Comparison of ENCODE assay signal across 8 cellular contexts in genomic region chr16:58685084-58685449, GRCh38. TPM values are rescaled to one million over a fixed set of nuclear protein-coding genes. Genes with fewer than 3 reads are reported as not detected.
DNase-seq lines count a peak whose midpoint lies in the region; ATAC-seq, FAIRE-seq and TF ChIP-seq lines count a peak whose summit lies in the region.

No MANE protein-coding gene starts in this region.

- no peak for TF ChIP-seq EP300 in K562 (IDR thresholded peaks at IDR 0.05; ENCODE audit: low read length)

- no peaks in the 10 kb centered on the region for H3K9me1 ChIP-seq in K562 (ENCODE audit: control insufficient read depth, insufficient read depth, low read length)

- H3K9ac ChIP-seq in K562 (ENCODE audit: insufficient read depth in 1 of 2, low read depth in 2 of 2, low read length in 2 of 2) (peak overlapping the region; percentile 77 to 99; a peak in 2 of 4 replicates), muscle layer of colon (ENCODE audit: low read length) (peak overlapping the region; percentile 15)

- no peak for FAIRE-seq in K562 (lab: Jason Lieb, UNC)

- TF ChIP-seq CTCF in heart right ventricle (IDR thresholded peaks at IDR 0.05) (no peak), K562 (IDR thresholded peaks at IDR 0.05 in 2 of 3, conservative IDR thresholded peaks at IDR 0.05 in 1 of 3; ENCODE audit: insufficient read depth in 2 of 3, low read depth in 1 of 3, low read length in 3 of 3) (no peak), upper lobe of right lung (IDR thresholded peaks at IDR 0.05) (no peak)

- intact Hi-C loops in heart right ventricle (cut with DNase I): loop anchor here in 5 of 10 donors (2.0 to 10.0 kb wide), 2 partner anchors 50 kb away; partner anchors contain the start of gene GOT2 (in 5 of the 5)
- intact Hi-C loops in cardiac septum (cut with DNase I): no loop called here
- intact Hi-C loops in K562 (cut with micrococcal nuclease): no loop called here
- intact Hi-C loops in upper lobe of right lung (cut with DNase I): no loop called here

- H3K27ac ChIP-seq in heart right ventricle (peak overlapping the region; percentile 42 to 94 (median 90)), K562 (ENCODE audit: extremely low read depth, low read depth, low read length) (no peak overlapping the region), muscle layer of colon (ENCODE audit: low read depth, low read length) (peak overlapping the region; percentile 72), upper lobe of right lung (peak overlapping the region; percentile 82)

- H3K4me1 ChIP-seq in heart right ventricle (peaks cover 3 to 37% (median 25%) of the 10 kb centered on the region in 9 donors), K562 (replicated peaks in 1 of 2; ENCODE audit: control insufficient read depth in 2 of 2, insufficient read depth in 2 of 2, low read length in 2 of 2) (peaks cover 4 to 16% of the 10 kb centered on the region in 2 experiments; a peak in 3 of 5 replicates), muscle layer of colon (ENCODE audit: insufficient read depth, low read length) (peaks cover 10% of the 10 kb centered on the region), upper lobe of right lung (peaks cover 10% of the 10 kb centered on the region)

- no peak for ATAC-seq in heart right ventricle
- ATAC-seq in K562: no peak
- no peak for ATAC-seq in upper lobe of right lung
- no peak for ATAC-seq in HG03571 (IDR thresholded peaks at IDR 0.05; ENCODE audit: unreplicated experiment)
- ATAC-seq in HG03342 (IDR thresholded peaks at IDR 0.05; ENCODE audit: unreplicated experiment): no peak

- WGBS in heart right ventricle, 2 donors: 83 to 85% methylated on average over 6 of the region's 6 CpGs
- WGBS in K562 (ENCODE audit: insufficient coverage, low coverage, missing lambda C conversion rate): 77% methylated on average over 6 of the region's 6 CpGs

- CTCF ChIA-PET in K562 (lab: Yijun Ruan, JAX; ENCODE audit: low intra/inter-chr PET ratio): no interaction called here

- H4K20me1 ChIP-seq in K562 (replicated peaks; ENCODE audit: control insufficient read depth, insufficient read depth, low read length): no peaks in the 10 kb centered on the region

- no TSS peak for BruUV-seq in K562 (replicated peaks; lab: Mats Ljungman, UMichigan)

- H3K9me3 ChIP-seq in heart right ventricle (no peaks in the 10 kb centered on the region), K562 (replicated peaks; ENCODE audit: control insufficient read depth, insufficient read depth, low read depth, low read length) (no peaks in the 10 kb centered on the region), muscle layer of colon (ENCODE audit: low read length) (no peaks in the 10 kb centered on the region), upper lobe of right lung (no peaks in the 10 kb centered on the region)

- no peak for TF ChIP-seq POLR2A in K562 (conservative IDR thresholded peaks at IDR 0.05)

- POLR2A ChIA-PET in K562 (lab: Yijun Ruan, JAX): interaction anchor here (1.0 to 1.6 kb wide), 3 partner anchors 11 to 28 kb away, joined by 3 to 5 read pairs (median 3); no protein-coding TSS in a partner anchor

- H3K4me2 ChIP-seq in K562 (ENCODE audit: insufficient read depth, low read length): peak overlapping the region; percentile 85

- no peaks in the 10 kb centered on the region for H3K27me3 ChIP-seq in heart right ventricle
- no peaks in the 10 kb centered on the region for H3K27me3 ChIP-seq in K562 (ENCODE audit: control insufficient read depth in 2 of 2, insufficient read depth in 2 of 2, low read length in 2 of 2)
- H3K27me3 ChIP-seq in muscle layer of colon (ENCODE audit: control insufficient read depth in 1 of 2, insufficient read depth in 2 of 2, low read length in 2 of 2): no peaks in the 10 kb centered on the region
- H3K27me3 ChIP-seq in upper lobe of right lung: no peaks in the 10 kb centered on the region

- H3K4me3 ChIP-seq in heart right ventricle (peak overlapping the region in 9 of 10 donors; percentile 71 to 94 (median 84)), K562 (peak overlapping the region; percentile 76; the same call in 1 of the 2 replicates), muscle layer of colon (ENCODE audit: low read depth in 1 of 2, low read length in 2 of 2) (peak overlapping the region; percentile 88 to 98), upper lobe of right lung (peak overlapping the region; percentile 98)

- H2AFZ ChIP-seq in K562 (ENCODE audit: low read depth, low read length): peak overlapping the region; percentile 97

- in situ Hi-C loops in K562 (cut with MboI): no loop called here

- no peak for TF ChIP-seq RAD21 in K562 (CRISPR knock-in tag; conservative IDR thresholded peaks at IDR 0.05 in 1 of 2, IDR thresholded peaks at IDR 0.05 in 1 of 2)

- H3K79me2 ChIP-seq in K562 (ENCODE audit: control insufficient read depth, insufficient read depth, low read length): 0 out of 3 replicates have a peak, but pooled peaks cover 3% of the 10 kb centered on the region

- DNase-seq in heart right ventricle: no peak
- no peak for DNase-seq in cardiac septum (ENCODE audit: low spot score)
- no peak for DNase-seq in K562 (ENCODE audit: extremely low read depth in 1 of 4, low spot score in 3 of 4)
- no peak for DNase-seq in upper lobe of right lung
- DNase-seq in C1 segment of cervical spinal cord (lab: John Stamatoyannopoulos, UW): no peak

- H3K36me3 ChIP-seq in heart right ventricle (peaks cover 0 to 15% (median 0%) of the 10 kb centered on the region in 9 donors), K562 (ENCODE audit: control insufficient read depth, insufficient read depth, low read length) (no peaks in the 10 kb centered on the region), muscle layer of colon (ENCODE audit: insufficient read depth, low read length) (peaks cover 5% of the 10 kb centered on the region), upper lobe of right lung (no peaks in the 10 kb centered on the region)

RNA-seq across cellular contexts. Expression of gene SLC38A7, which starts 0.5 kb away (rescaled TPM):
- total RNA-seq in heart right ventricle (10 to 100 TPM; 24.1 to 38.7 (median 31.8) TPM), cardiac septum (26.9 TPM), K562 (2014; rRNA removed) (5.8 and 6.5 TPM in 2 replicates), K562 (2014; rRNA removed; fragmentation: Illumina TruSeq; extraction: Trizol) (4.7 and 5.9 TPM in 2 replicates), K562 (2015; rRNA removed; fragmentation: Illumina TruSeq; extraction: Trizol) (7.2 and 7.5 TPM in 2 replicates), K562 (2021) (9.8 and 12.2 TPM in 2 replicates), upper lobe of right lung (24.1 TPM)
- polyA plus RNA-seq in heart right ventricle (10 to 100 TPM; 10.3 to 41.3 TPM), K562 (2011; rRNA removed) (5.5 and 5.7 TPM in 2 replicates), K562 (2014; fragmentation: Illumina TruSeq; extraction: Trizol) (7.8 and 8.1 TPM in 2 replicates), K562 (2014; fragmentation: Nextera tagmentation; extraction: Ambion mirVana) (1 to 10 TPM; 2.7 to 2.8 TPM), K562 (2014; rRNA removed) (7.2 and 10.4 TPM in 2 replicates)
- total RNA-seq in K562 (2011; cell fraction: chromatin; rRNA removed; ENCODE audit: low replicate concordance): 23.4 and 60.6 TPM in 2 replicates
- total RNA-seq in K562 (2011; cell fraction: nucleolus; rRNA removed): 35.5 and 38.3 TPM in 2 replicates
- total RNA-seq in K562 (2011; cell fraction: nucleoplasm; rRNA removed): 33.8 and 36.0 TPM in 2 replicates
- 5.0 and 9.4 TPM in 2 replicates for polyA plus RNA-seq in K562 (2011; cell fraction: cytosol; rRNA removed)
- 5.5 and 14.4 TPM in 2 replicates for polyA plus RNA-seq in K562 (2011; cell fraction: nucleus; rRNA removed)
- polyA plus RNA-seq in K562 (2012): 8.2 and 9.9 TPM in 2 replicates
- 8.9 and 13.4 TPM in 2 replicates for polyA minus RNA-seq in K562 (2011; rRNA and poly(A)+ RNA removed)
- 3.5 and 6.9 TPM in 2 replicates for polyA minus RNA-seq in K562 (2011; cell fraction: cytosol; rRNA and poly(A)+ RNA removed)
- polyA minus RNA-seq in K562 (2011; cell fraction: nucleus; rRNA and poly(A)+ RNA removed): 14.9 and 20.9 TPM in 2 replicates

RNA-seq across cellular contexts. Expression of gene GOT2, which starts 49.0 kb away (rescaled TPM):
- total RNA-seq in heart right ventricle (100 to 1,000 TPM; 379 to 658 (median 556) TPM), cardiac septum (429 TPM), K562 (2014; rRNA removed) (76.5 and 92.9 TPM in 2 replicates), K562 (2014; rRNA removed; fragmentation: Illumina TruSeq; extraction: Trizol) (80.2 and 85.4 TPM in 2 replicates), K562 (2015; rRNA removed; fragmentation: Illumina TruSeq; extraction: Trizol) (60.4 and 64.7 TPM in 2 replicates), K562 (2021) (149 and 157 TPM in 2 replicates), upper lobe of right lung (51.6 TPM)
- polyA plus RNA-seq in heart right ventricle (100 to 1,000 TPM; 154 to 254 TPM), K562 (2011; rRNA removed) (43.1 and 58.9 TPM in 2 replicates), K562 (2014; fragmentation: Illumina TruSeq; extraction: Trizol) (170 and 190 TPM in 2 replicates), K562 (2014; fragmentation: Nextera tagmentation; extraction: Ambion mirVana) (10 to 100 TPM; 81.8 to 83.8 TPM), K562 (2014; rRNA removed) (63.8 and 70.1 TPM in 2 replicates)
- 67.0 and 76.2 TPM in 2 replicates for total RNA-seq in K562 (2011; cell fraction: chromatin; rRNA removed; ENCODE audit: low replicate concordance)
- 44.5 and 48.2 TPM in 2 replicates for total RNA-seq in K562 (2011; cell fraction: nucleolus; rRNA removed)
- 51.8 and 70.7 TPM in 2 replicates for total RNA-seq in K562 (2011; cell fraction: nucleoplasm; rRNA removed)
- polyA plus RNA-seq in K562 (2011; cell fraction: cytosol; rRNA removed): 30.9 and 48.3 TPM in 2 replicates
- polyA plus RNA-seq in K562 (2011; cell fraction: nucleus; rRNA removed): 51.3 and 63.0 TPM in 2 replicates
- 106 and 113 TPM in 2 replicates for polyA plus RNA-seq in K562 (2012)
- 59.5 and 76.3 TPM in 2 replicates for polyA minus RNA-seq in K562 (2011; rRNA and poly(A)+ RNA removed)
- polyA minus RNA-seq in K562 (2011; cell fraction: cytosol; rRNA and poly(A)+ RNA removed): 90.9 and 96.3 TPM in 2 replicates
- polyA minus RNA-seq in K562 (2011; cell fraction: nucleus; rRNA and poly(A)+ RNA removed): 14.5 and 25.9 TPM in 2 replicates

RNA-seq across cellular contexts. Expression of gene CNOT1, which starts 55.4 kb away (rescaled TPM):
- total RNA-seq in heart right ventricle (100 to 1,000 TPM in 1 of 10 donors, 10 to 100 TPM in 9; 66.9 to 102 (median 88.1) TPM), cardiac septum (85.6 TPM), K562 (2014; rRNA removed) (160 and 215 TPM in 2 replicates), K562 (2014; rRNA removed; fragmentation: Illumina TruSeq; extraction: Trizol) (220 and 225 TPM in 2 replicates), K562 (2015; rRNA removed; fragmentation: Illumina TruSeq; extraction: Trizol) (270 and 271 TPM in 2 replicates), K562 (2021) (207 and 239 TPM in 2 replicates), upper lobe of right lung (140 TPM)
- polyA plus RNA-seq in heart right ventricle (10 to 100 TPM; 27.2 to 59.0 TPM), K562 (2011; rRNA removed) (215 and 229 TPM in 2 replicates), K562 (2014; fragmentation: Illumina TruSeq; extraction: Trizol) (251 and 269 TPM in 2 replicates), K562 (2014; fragmentation: Nextera tagmentation; extraction: Ambion mirVana) (100 to 1,000 TPM; 142 to 164 TPM), K562 (2014; rRNA removed) (110 and 160 TPM in 2 replicates)
- total RNA-seq in K562 (2011; cell fraction: chromatin; rRNA removed; ENCODE audit: low replicate concordance): 419 and 726 TPM in 2 replicates
- 195 and 280 TPM in 2 replicates for total RNA-seq in K562 (2011; cell fraction: nucleolus; rRNA removed)
- 289 and 307 TPM in 2 replicates for total RNA-seq in K562 (2011; cell fraction: nucleoplasm; rRNA removed)
- polyA plus RNA-seq in K562 (2011; cell fraction: cytosol; rRNA removed): 232 and 285 TPM in 2 replicates
- polyA plus RNA-seq in K562 (2011; cell fraction: nucleus; rRNA removed): 297 and 353 TPM in 2 replicates
- 171 and 190 TPM in 2 replicates for polyA plus RNA-seq in K562 (2012)
- 751 and 918 TPM in 2 replicates for polyA minus RNA-seq in K562 (2011; rRNA and poly(A)+ RNA removed)
- 279 and 319 TPM in 2 replicates for polyA minus RNA-seq in K562 (2011; cell fraction: cytosol; rRNA and poly(A)+ RNA removed)
- polyA minus RNA-seq in K562 (2011; cell fraction: nucleus; rRNA and poly(A)+ RNA removed): 150 and 218 TPM in 2 replicates
